Comparison of ENCODE assay signal across 21 cellular contexts in the genomic region with DNA sequence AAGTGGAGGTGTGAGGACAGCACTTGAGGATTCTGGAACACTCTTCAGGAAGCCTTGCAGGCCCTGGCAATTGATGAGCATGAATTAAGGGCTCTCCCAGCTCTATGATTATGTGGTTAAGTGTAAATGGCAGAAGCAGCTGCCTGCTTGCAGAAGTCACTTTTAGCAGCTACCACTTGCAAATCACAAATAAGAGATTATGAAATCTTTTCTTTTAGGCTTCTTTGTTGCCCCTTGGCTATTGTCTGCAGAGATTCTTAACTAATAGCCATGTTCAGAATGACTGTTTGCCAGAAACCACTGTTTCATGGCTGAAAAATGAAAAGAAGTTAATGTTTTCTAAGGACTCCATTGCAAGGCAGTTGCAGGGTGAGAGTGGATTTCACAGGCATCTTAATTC.
"Had no signal": no experiment of that assay in that cellular context is flagged by ENCODE, and none has a peak within 500 bp of the region (broad histone marks: within the 10 kb centered on the region; RNA-seq: fewer than 3 reads in every experiment).

No MANE protein-coding gene starts in this region.

- H3K9me3 Mint-ChIP-seq: activated naive CD4-positive, alpha-beta T cell treated with anti-CD3 and anti-CD28 coated beads for 36 hours; mesothelial cell of epicardium; natural killer cell had no signal

- ATAC-seq: natural killer cell; stimulated activated naive CD8-positive, alpha-beta T cell treated with anti-CD3 and anti-CD28 coated beads, Interleukin-15, Interleukin-2, amounts not matched to agents 100 U/mL and 50 U/mL, for 24 hours had no signal

- H3K27ac ChIP-seq: brain microvascular endothelial cell, left ventricle myocardium inferior, prostate gland, right atrium auricular region had no signal

- H3K9me3 ChIP-seq: left ventricle myocardium inferior, prostate gland, right atrium auricular region, thyroid gland had no signal

- FAIRE-seq: TTC549 had no signal

- H3K27me3 ChIP-seq: brain microvascular endothelial cell, right atrium auricular region, thyroid gland had no signal

- H3K4me3 ChIP-seq: left ventricle myocardium inferior, prostate gland, right atrium auricular region, thyroid gland had no signal

- H3K36me3 ChIP-seq: brain microvascular endothelial cell, left ventricle myocardium inferior, prostate gland, right atrium auricular region, thyroid gland had no signal

- H3K27ac Mint-ChIP-seq: activated naive CD4-positive, alpha-beta T cell treated with anti-CD3 and anti-CD28 coated beads for 36 hours; mesothelial cell of epicardium; natural killer cell had no signal

- H3K4me1 ChIP-seq: prostate gland, right atrium auricular region had no signal

- H3K4me3 Mint-ChIP-seq: activated naive CD4-positive, alpha-beta T cell treated with anti-CD3 and anti-CD28 coated beads for 36 hours; mesothelial cell of epicardium; natural killer cell had no signal

- H3K36me3 Mint-ChIP-seq: mesothelial cell of epicardium, natural killer cell had no signal

- DNase-seq: activated CD4-positive, alpha-beta T cell treated with anti-CD3 and anti-CD28 coated beads for 1 hour; activated CD4-positive, alpha-beta T cell treated with anti-CD3 and anti-CD28 coated beads, Interleukin-2, amount 50 U/mL, for 4 hours; activated naive CD4-positive, alpha-beta T cell treated with anti-CD3 and anti-CD28 coated beads for 36 hours; activated T-cell treated with anti-CD3 and anti-CD28 coated beads, Interleukin-2, amount 50 U/mL, for 48 hours; brain microvascular endothelial cell; effector CD8-positive, alpha-beta T cell; foreskin melanocyte; glutamatergic neuron; kidney glomerular epithelial cell; left ventricle myocardium inferior; mammary epithelial cell; natural killer cell; stimulated activated CD4-positive, alpha-beta T cell treated with anti-CD3 and anti-CD28 coated beads, Interleukin-12 subunit alpha, Interleukin-12 subunit beta, amount 100 ng/mL, for 4 hours; stimulated activated CD4-positive, alpha-beta T cell treated with anti-CD3 and anti-CD28 coated beads, Interleukin-4, amount 100 ng/mL, for 4 hours; stimulated activated naive CD8-positive, alpha-beta T cell treated with anti-CD3 and anti-CD28 coated beads, Interleukin-15, Interleukin-2, amounts not matched to agents 100 U/mL and 50 U/mL, for 24 hours; T-helper 1 cell had no signal
